ENCODE assay signal across 1 cellular context in the genomic region with DNA sequence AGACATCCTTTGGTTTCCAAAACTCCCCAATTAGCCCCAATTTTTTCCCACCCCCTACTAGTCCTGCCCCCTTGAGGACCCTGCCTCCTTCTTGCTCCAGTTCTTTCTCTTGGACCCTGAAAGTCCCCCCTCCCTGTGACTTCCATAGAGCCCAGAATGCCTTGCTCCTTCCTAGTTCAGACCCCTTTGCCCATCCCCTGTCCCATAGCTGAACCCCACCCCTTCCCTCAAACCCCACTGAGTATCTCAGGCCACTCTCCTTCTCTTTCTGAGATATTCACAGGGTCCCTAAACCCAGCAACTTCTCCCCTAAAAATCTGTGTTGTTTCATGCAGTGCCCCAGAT.
TF ChIP-seq lines count a peak whose summit lies in the region.

No MANE protein-coding gene starts in this region.

TF ChIP-seq in HEK293, 187 proteins besides CTCF, POLR2A, EP300 and RAD21 (continued from another document):
- TF ChIP-seq, protein P1, sequence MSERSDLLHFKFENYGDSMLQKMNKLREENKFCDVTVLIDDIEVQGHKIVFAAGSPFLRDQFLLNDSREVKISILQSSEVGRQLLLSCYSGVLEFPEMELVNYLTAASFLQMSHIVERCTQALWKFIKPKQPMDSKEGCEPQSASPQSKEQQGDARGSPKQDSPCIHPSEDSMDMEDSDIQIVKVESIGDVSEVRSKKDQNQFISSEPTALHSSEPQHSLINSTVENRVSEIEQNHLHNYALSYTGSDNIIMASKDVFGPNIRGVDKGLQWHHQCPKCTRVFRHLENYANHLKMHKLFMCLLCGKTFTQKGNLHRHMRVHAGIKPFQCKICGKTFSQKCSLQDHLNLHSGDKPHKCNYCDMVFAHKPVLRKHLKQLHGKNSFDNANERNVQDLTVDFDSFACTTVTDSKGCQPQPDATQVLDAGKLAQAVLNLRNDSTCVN (tag by site-specific recombination; optimal IDR thresholded peaks at IDR 0.05), result no peak
- TF ChIP-seq ZNF335 (tag by site-specific recombination; conservative IDR thresholded peaks at IDR 0.05) (peak; percentile 20; the same call in 1 of the 2 replicates), ZNF354C (tag by site-specific recombination; IDR thresholded peaks at IDR 0.05; ENCODE audit: borderline replicate concordance, low read depth) (no peak), ZNF404 (tag by site-specific recombination; IDR thresholded peaks at IDR 0.05) (peak; percentile 2; the same call in 1 of the 2 replicates)
